Comparison of ENCODE assay signal across 27 cellular contexts in the genomic region with DNA sequence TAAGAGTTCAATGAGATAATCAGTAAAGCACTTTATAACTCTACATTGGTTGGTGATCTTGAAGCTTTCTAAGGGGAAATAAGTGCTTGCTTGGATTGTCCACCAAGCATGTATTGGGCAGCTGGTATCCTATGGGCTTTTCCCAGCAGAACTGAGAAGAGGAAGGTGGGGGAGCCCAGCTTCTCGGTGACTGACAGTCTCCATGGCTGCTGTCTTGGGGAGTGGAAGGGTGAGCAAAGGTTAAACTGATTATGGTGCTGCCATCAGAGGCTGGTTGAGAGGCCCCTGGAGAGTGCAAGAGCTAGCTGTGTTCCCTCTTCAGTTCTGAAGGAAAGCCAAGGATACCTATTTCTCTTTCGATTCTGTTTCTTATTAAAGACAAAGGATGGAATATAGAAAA. TPM values are rescaled to one million over a fixed set of nuclear protein-coding genes. Genes with fewer than 3 reads are reported as not detected.
A peak's percentile ranks its signal among the peaks of the same experiment; 100 is the strongest.
DNase-seq lines count a peak whose midpoint lies in the region; ATAC-seq and TF ChIP-seq lines count a peak whose summit lies in the region.
"Had no signal": no experiment of that assay in that cellular context is flagged by ENCODE, and none has a peak within 500 bp of the region (broad histone marks: within the 10 kb centered on the region; RNA-seq: fewer than 3 reads in every experiment).

No MANE protein-coding gene starts in this region.

- peaks cover 9% of the 10 kb centered on the region for H3K4me1 Mint-ChIP-seq in dendritic cell treated with granulocyte-macrophage colony-stimulating factor and Interleukin-4, amounts not matched to agents 40 ng/mL and 50 ng/mL, for 4 days (ENCODE audit: low read depth)
- H3K4me1 Mint-ChIP-seq in osteocyte (ENCODE audit: unreplicated experiment) (peaks cover 45% of the 10 kb centered on the region), type B pancreatic cell (ENCODE audit: unreplicated experiment) (peaks cover 37% of the 10 kb centered on the region), natural killer cell (no peaks in the 10 kb centered on the region)
- H3K4me1 Mint-ChIP-seq: IgD-negative memory B cell had no signal

- H3K4me1 ChIP-seq in psoas muscle, result no peaks in the 10 kb centered on the region
- H3K4me1 ChIP-seq: HAP-1 had no signal

- no peaks in the 10 kb centered on the region for H3K27me3 ChIP-seq in psoas muscle (ENCODE audit: insufficient read depth in 3 of 3, low read length in 2 of 3)
- H3K27me3 ChIP-seq: SJSA1 had no signal

- no peak overlapping the region for H3K4me3 ChIP-seq in psoas muscle
- H3K4me3 ChIP-seq: HAP-1, SJSA1 had no signal

- H3K36me3 Mint-ChIP-seq in dendritic cell treated with granulocyte-macrophage colony-stimulating factor and Interleukin-4, amounts not matched to agents 40 ng/mL and 50 ng/mL, for 4 days (ENCODE audit: low read depth), result no peaks in the 10 kb centered on the region
- H3K36me3 Mint-ChIP-seq in osteocyte (ENCODE audit: unreplicated experiment) (no peaks in the 10 kb centered on the region), type B pancreatic cell (no peaks in the 10 kb centered on the region), natural killer cell (no peaks in the 10 kb centered on the region)
- H3K36me3 Mint-ChIP-seq: CD4-positive, CD25-positive, alpha-beta regulatory T cell; IgD-negative memory B cell had no signal

- TF ChIP-seq CTCF in osteocyte (IDR thresholded peaks at IDR 0.05) (no peak), type B pancreatic cell (conservative IDR thresholded peaks at IDR 0.05) (no peak), psoas muscle (IDR thresholded peaks at IDR 0.05) (no peak), natural killer cell (IDR thresholded peaks at IDR 0.05) (no peak)

- no peaks in the 10 kb centered on the region for H3K27me3 Mint-ChIP-seq in dendritic cell treated with granulocyte-macrophage colony-stimulating factor and Interleukin-4, amounts not matched to agents 40 ng/mL and 50 ng/mL, for 4 days
- H3K27me3 Mint-ChIP-seq in osteocyte (ENCODE audit: unreplicated experiment) (no peaks in the 10 kb centered on the region), type B pancreatic cell (no peaks in the 10 kb centered on the region), natural killer cell (ENCODE audit: low read depth in 2 of 2) (peaks cover 0 to 8% of the 10 kb centered on the region in 2 donors)
- H3K27me3 Mint-ChIP-seq: CD4-positive, CD25-positive, alpha-beta regulatory T cell had no signal

- no peaks in the 10 kb centered on the region for H3K36me3 ChIP-seq in psoas muscle (ENCODE audit: insufficient read depth in 1 of 2, low read depth in 1 of 2)
- H3K36me3 ChIP-seq: HAP-1, SJSA1 had no signal

- no peak overlapping the region for H3K4me3 Mint-ChIP-seq in dendritic cell treated with granulocyte-macrophage colony-stimulating factor and Interleukin-4, amounts not matched to agents 40 ng/mL and 50 ng/mL, for 4 days
- H3K4me3 Mint-ChIP-seq in osteocyte (ENCODE audit: unreplicated experiment) (no peak overlapping the region), type B pancreatic cell (no peak overlapping the region), natural killer cell (no peak overlapping the region)
- H3K4me3 Mint-ChIP-seq: CD4-positive, CD25-positive, alpha-beta regulatory T cell; HFFc6; IgD-negative memory B cell had no signal

- H3K9me3 Mint-ChIP-seq in dendritic cell treated with granulocyte-macrophage colony-stimulating factor and Interleukin-4, amounts not matched to agents 40 ng/mL and 50 ng/mL, for 4 days, result peaks cover under 1% of the 10 kb centered on the region
- H3K9me3 Mint-ChIP-seq in osteocyte (ENCODE audit: unreplicated experiment) (no peaks in the 10 kb centered on the region), type B pancreatic cell (peaks cover 11% of the 10 kb centered on the region), natural killer cell (no peaks in the 10 kb centered on the region)
- H3K9me3 Mint-ChIP-seq: CD4-positive, CD25-positive, alpha-beta regulatory T cell; HFFc6; IgD-negative memory B cell had no signal

- ATAC-seq in psoas muscle, result no peak
- no peak for ATAC-seq in natural killer cell
- ATAC-seq: PC-3 had no signal

- peak; percentile 11 for DNase-seq in NCI-H82 (lab: John Stamatoyannopoulos, UW)
- DNase-seq in NCI-H82 treated with DMSO at 0.1 percent for 48 hours (lab: John Stamatoyannopoulos, UW; ENCODE audit: unreplicated experiment), result no peak
- DNase-seq in osteocyte (ENCODE audit: extremely low spot score, unreplicated experiment), result no peak
- DNase-seq in type B pancreatic cell (ENCODE audit: extremely low spot score, unreplicated experiment), result no peak
- DNase-seq in NCI-H774 (lab: John Stamatoyannopoulos, UW), result no peak
- DNase-seq in psoas muscle, result no peak
- DNase-seq in natural killer cell, result no peak
- DNase-seq: 8988T; CD4-positive, CD25-positive, alpha-beta regulatory T cell; DMS153; DND-41; GOT3; HFFc6; NCI-H1092; NCI-H1417 treated with DMSO at 0.1 percent for 48 hours; NCI-H1694 treated with DMSO at 0.1 percent for 48 hours; NCI-H2081; NCI-H2171 treated with DMSO at 0.1 percent for 48 hours; NCI-H345; NCI-H510A treated with DMSO at 0.1 percent for 48 hours; NK-92 treated with Interleukin-12 subunit alpha and Interleukin-12 subunit beta, amount 100 ng/mL, for 24 hours; PC-3; Right ventricle myocardium superior had no signal

- H3K27ac Mint-ChIP-seq in dendritic cell treated with granulocyte-macrophage colony-stimulating factor and Interleukin-4, amounts not matched to agents 40 ng/mL and 50 ng/mL, for 4 days, result peak overlapping the region; percentile 36
- peak overlapping the region; percentile 84 for H3K27ac Mint-ChIP-seq in osteocyte (ENCODE audit: unreplicated experiment)
- peak overlapping the region; percentile 11 for H3K27ac Mint-ChIP-seq in type B pancreatic cell
- no peak overlapping the region for H3K27ac Mint-ChIP-seq in natural killer cell
- H3K27ac Mint-ChIP-seq: CD4-positive, CD25-positive, alpha-beta regulatory T cell; HFFc6; IgD-negative memory B cell had no signal

- H3K27ac ChIP-seq in psoas muscle, result no peak overlapping the region
- H3K27ac ChIP-seq: SJSA1 had no signal

- no peaks in the 10 kb centered on the region for H3K9me3 ChIP-seq in psoas muscle
- H3K9me3 ChIP-seq: HAP-1, SJSA1 had no signal

- intact Hi-C loops in dendritic cell treated with granulocyte-macrophage colony-stimulating factor and Interleukin-4, amounts not matched to agents 40 ng/mL and 50 ng/mL, for 4 days (cut with micrococcal nuclease), result no loop called here
- intact Hi-C loops in psoas muscle (cut with DNase I), result no loop called here
- intact Hi-C loops in natural killer cell (cut with micrococcal nuclease), result no loop called here

- WGBS in psoas muscle, 3 donors, result 90 to 97% (median 94%) methylated on average over 2 of the region's 2 CpGs

RNA-seq across cellular contexts. Expression of gene ADTRP, which starts 35.5 kb away (rescaled TPM):
- total RNA-seq in osteocyte (not detected in 2 replicates), type B pancreatic cell (ENCODE audit: low replicate concordance) (1.4 and 3.2 TPM in 2 replicates), psoas muscle (not detected), natural killer cell (1 to 10 TPM in 2 of 3 donors, not detected in 1; 1.1 to 1.5 TPM)
- polyA plus RNA-seq in psoas muscle, result under 1 TPM in 2 of 3 donors, not detected in 1; 0.08 TPM
- total RNA-seq: PC-3, Right ventricle myocardium superior had no signal

Comparison
In these comparisons a context has a peak if more than half of its experiments do, and no peak if none do; other contexts are left out.
1. H3K27ac Mint-ChIP-seq: peak in dendritic cell treated with granulocyte-macrophage colony-stimulating factor and Interleukin-4, amounts not matched to agents 40 ng/mL and 50 ng/mL, for 4 days (single experiment), osteocyte (single experiment) and type B pancreatic cell (single experiment); none in natural killer cell (0 of 2).